ENCODE assay signal across 20 cellular contexts in genomic region chr10:132415956-132416355, GRCh38.
"Had no signal": no experiment of that assay in that cellular context is flagged by ENCODE, and none has a peak within 500 bp of the region (broad histone marks: within the 10 kb centered on the region; RNA-seq: fewer than 3 reads in every experiment).

No MANE protein-coding gene starts in this region.

- ATAC-seq: activated naive CD4-positive, alpha-beta T cell treated with anti-CD3 and anti-CD28 coated beads, Interleukin-2, amount 50 U/mL, for 72 hours; activated T-cell treated with anti-CD3 and anti-CD28 coated beads, Interleukin-2, amount 50 U/mL, for 4 hours; esophagus mucosa; naive thymus-derived CD8-positive, alpha-beta T cell; right lobe of liver had no signal

- FAIRE-seq: endometrium had no signal

- H3K27ac Mint-ChIP-seq: activated CD4-positive, alpha-beta memory T cell treated with anti-CD3 and anti-CD28 coated beads for 36 hours; progenitor cell of endocrine pancreas had no signal

- H3K27me3 ChIP-seq: brain microvascular endothelial cell, dorsolateral prefrontal cortex, right lobe of liver, testis, uterus had no signal

- H3K27me3 Mint-ChIP-seq: activated CD4-positive, alpha-beta memory T cell treated with anti-CD3 and anti-CD28 coated beads for 36 hours; naive thymus-derived CD8-positive, alpha-beta T cell; progenitor cell of endocrine pancreas had no signal

- H3K9me3 ChIP-seq: right lobe of liver, testis, uterus had no signal

- H3K36me3 ChIP-seq: brain microvascular endothelial cell, right lobe of liver, uterus had no signal

- H3K27ac ChIP-seq: brain microvascular endothelial cell, right lobe of liver, testis had no signal

- H3K36me3 Mint-ChIP-seq: activated CD4-positive, alpha-beta memory T cell treated with anti-CD3 and anti-CD28 coated beads for 36 hours; activated naive CD4-positive, alpha-beta T cell treated with anti-CD3 and anti-CD28 coated beads, Interleukin-2, amount 50 U/mL, for 72 hours had no signal

- DNase-seq: activated CD4-positive, alpha-beta memory T cell treated with anti-CD3 and anti-CD28 coated beads for 36 hours; activated effector memory CD4-positive, alpha-beta T cell treated with anti-CD3 and anti-CD28 coated beads, Interleukin-2, amount 50 U/mL, for 16 hours; activated T-cell treated with anti-CD3 and anti-CD28 coated beads, Interleukin-2, amount 50 U/mL, for 4 hours; amygdala; brain microvascular endothelial cell; cerebellar nuclear complex; dorsolateral prefrontal cortex; hypothalamus; naive thymus-derived CD8-positive, alpha-beta T cell; nucleus accumbens; right lobe of liver; stimulated activated CD4-positive, alpha-beta T cell treated with anti-CD3 and anti-CD28 coated beads, Interleukin-12 subunit alpha, Interleukin-12 subunit beta, amount 100 ng/mL, for 4 hours; stimulated activated naive CD4-positive, alpha-beta T cell treated with Interleukin-2 at 50 U/mL for 16 hours; testis; uterus had no signal

- H3K4me3 Mint-ChIP-seq: activated CD4-positive, alpha-beta memory T cell treated with anti-CD3 and anti-CD28 coated beads for 36 hours; activated T-cell treated with anti-CD3 and anti-CD28 coated beads, Interleukin-2, amount 50 U/mL, for 4 hours; naive thymus-derived CD8-positive, alpha-beta T cell had no signal

- H3K9me3 Mint-ChIP-seq: activated CD4-positive, alpha-beta memory T cell treated with anti-CD3 and anti-CD28 coated beads for 36 hours; activated naive CD4-positive, alpha-beta T cell treated with anti-CD3 and anti-CD28 coated beads, Interleukin-2, amount 50 U/mL, for 72 hours; activated T-cell treated with anti-CD3 and anti-CD28 coated beads, Interleukin-2, amount 50 U/mL, for 4 hours; naive thymus-derived CD8-positive, alpha-beta T cell had no signal

- H3K4me3 ChIP-seq: dorsolateral prefrontal cortex, lung, right lobe of liver, testis, uterus had no signal
